In genomic region chr9:4740623-4741364, GRCh38 we compare ENCODE assay signal across 1 cellular context.
TF ChIP-seq lines count a peak whose summit lies in the region.

TSS of gene AK3 (minus strand) at chr9:4741202. CDS start at chr9:4741087, 115 bp downstream.

TF ChIP-seq in HepG2, 621 proteins besides CTCF, POLR2A, EP300 and RAD21 (continued from another document and continues in another):
- peak; percentile 94 for TF ChIP-seq ARID4A (CRISPR knock-in tag; IDR thresholded peaks at IDR 0.05; ENCODE audit: borderline replicate concordance)
- 0 out of 2 replicates have a peak, but pooled peaks have one; percentile 21 for TF ChIP-seq ZC3H13 (CRISPR knock-in tag; IDR thresholded peaks at IDR 0.05)
- TF ChIP-seq KLF16 (CRISPR knock-in tag; IDR thresholded peaks at IDR 0.05) = peak; percentile 54 to 74; a peak in 3 of 4 replicates
- 0 out of 2 replicates have a peak, but pooled peaks have one; percentile 14 for TF ChIP-seq HNF1B (CRISPR knock-in tag; IDR thresholded peaks at IDR 0.05)
- TF ChIP-seq ZKSCAN5 (CRISPR knock-in tag; IDR thresholded peaks at IDR 0.05) = no peak
- TF ChIP-seq PLRG1 (conservative IDR thresholded peaks at IDR 0.05) = no peak
- no peak for TF ChIP-seq EZH2 (conservative IDR thresholded peaks at IDR 0.05; ENCODE audit: low read depth, low read length)
- peak; percentile 59; the same call in 1 of the 2 replicates for TF ChIP-seq ZBTB25 (CRISPR knock-in tag; IDR thresholded peaks at IDR 0.05)
- 0 out of 2 replicates have a peak, but pooled peaks have one; percentile 26 for TF ChIP-seq RELA (CRISPR knock-in tag; IDR thresholded peaks at IDR 0.05)
- no peak; the same call in 1 of the 2 replicates for TF ChIP-seq ZNF343 (CRISPR knock-in tag; IDR thresholded peaks at IDR 0.05)
- no peak for TF ChIP-seq FOXC1 (CRISPR knock-in tag; IDR thresholded peaks at IDR 0.05; ENCODE audit: borderline replicate concordance)
- TF ChIP-seq KDM1A (CRISPR knock-in tag; IDR thresholded peaks at IDR 0.05) = no peak
- peak; percentile 84 for TF ChIP-seq TCF7 (IDR thresholded peaks at IDR 0.05; ENCODE audit: low read depth)
- TF ChIP-seq ZNF326 (CRISPR knock-in tag; IDR thresholded peaks at IDR 0.05; ENCODE audit: borderline replicate concordance) = no peak
- no peak for TF ChIP-seq HOMEZ (CRISPR knock-in tag; IDR thresholded peaks at IDR 0.05; ENCODE audit: low read depth)
- TF ChIP-seq ZNF646 (CRISPR knock-in tag; IDR thresholded peaks at IDR 0.05) = no peak
- no peak for TF ChIP-seq ARID3A (IDR thresholded peaks at IDR 0.05; ENCODE audit: low read depth, low read length)
- no peak for TF ChIP-seq ZBTB8A (CRISPR knock-in tag; IDR thresholded peaks at IDR 0.05; ENCODE audit: borderline replicate concordance, low read depth)
- no peak for TF ChIP-seq MTA3 (CRISPR knock-in tag; IDR thresholded peaks at IDR 0.05)
- peak; percentile 15; the same call in 1 of the 2 replicates for TF ChIP-seq BHLHE40 (IDR thresholded peaks at IDR 0.05; ENCODE audit: low read length)
- TF ChIP-seq NFE2 (CRISPR knock-in tag; IDR thresholded peaks at IDR 0.05) = no peak
- TF ChIP-seq ATF4 (CRISPR knock-in tag; IDR thresholded peaks at IDR 0.05) = peak in 1 of 2 experiments; percentile 27; a peak in 1 of 4 replicates
- TF ChIP-seq ZNF337 (CRISPR knock-in tag; IDR thresholded peaks at IDR 0.05; ENCODE audit: borderline replicate concordance, low read depth) = no peak
- no peak for TF ChIP-seq CC2D1A (CRISPR knock-in tag; IDR thresholded peaks at IDR 0.05)
- no peak for TF ChIP-seq STAT5B (CRISPR knock-in tag; IDR thresholded peaks at IDR 0.05)
- no peak for TF ChIP-seq HHEX (CRISPR knock-in tag; IDR thresholded peaks at IDR 0.05)
- TF ChIP-seq ZNF746 (CRISPR knock-in tag; IDR thresholded peaks at IDR 0.05) = peak; percentile 55; the same call in 1 of the 2 replicates
- TF ChIP-seq REPIN1 (CRISPR knock-in tag; IDR thresholded peaks at IDR 0.05; ENCODE audit: borderline replicate concordance, low read depth) = peak; percentile 36
- peak; percentile 61; the same call in 1 of the 2 replicates for TF ChIP-seq ISL2 (CRISPR knock-in tag; IDR thresholded peaks at IDR 0.05)
- peak; percentile 15; the same call in 1 of the 2 replicates for TF ChIP-seq ONECUT2 (CRISPR knock-in tag; IDR thresholded peaks at IDR 0.05)
- TF ChIP-seq BORCS8-MEF2B (CRISPR knock-in tag; IDR thresholded peaks at IDR 0.05) = peak; percentile 58; the same call in 1 of the 2 replicates
- TF ChIP-seq E2F2 (CRISPR knock-in tag; IDR thresholded peaks at IDR 0.05; ENCODE audit: borderline replicate concordance) = 0 out of 2 replicates have a peak, but pooled peaks have one; percentile 72
- no peak for TF ChIP-seq ZNF572 (CRISPR knock-in tag; IDR thresholded peaks at IDR 0.05)
- TF ChIP-seq HMG20B (CRISPR knock-in tag; conservative IDR thresholded peaks at IDR 0.05) = 0 out of 2 replicates have a peak, but pooled peaks have one; percentile 41
- TF ChIP-seq GPN1 (CRISPR knock-in tag; IDR thresholded peaks at IDR 0.05; ENCODE audit: borderline replicate concordance) = no peak
